8 cellular contexts compared by ENCODE assay signal in the genomic region with DNA sequence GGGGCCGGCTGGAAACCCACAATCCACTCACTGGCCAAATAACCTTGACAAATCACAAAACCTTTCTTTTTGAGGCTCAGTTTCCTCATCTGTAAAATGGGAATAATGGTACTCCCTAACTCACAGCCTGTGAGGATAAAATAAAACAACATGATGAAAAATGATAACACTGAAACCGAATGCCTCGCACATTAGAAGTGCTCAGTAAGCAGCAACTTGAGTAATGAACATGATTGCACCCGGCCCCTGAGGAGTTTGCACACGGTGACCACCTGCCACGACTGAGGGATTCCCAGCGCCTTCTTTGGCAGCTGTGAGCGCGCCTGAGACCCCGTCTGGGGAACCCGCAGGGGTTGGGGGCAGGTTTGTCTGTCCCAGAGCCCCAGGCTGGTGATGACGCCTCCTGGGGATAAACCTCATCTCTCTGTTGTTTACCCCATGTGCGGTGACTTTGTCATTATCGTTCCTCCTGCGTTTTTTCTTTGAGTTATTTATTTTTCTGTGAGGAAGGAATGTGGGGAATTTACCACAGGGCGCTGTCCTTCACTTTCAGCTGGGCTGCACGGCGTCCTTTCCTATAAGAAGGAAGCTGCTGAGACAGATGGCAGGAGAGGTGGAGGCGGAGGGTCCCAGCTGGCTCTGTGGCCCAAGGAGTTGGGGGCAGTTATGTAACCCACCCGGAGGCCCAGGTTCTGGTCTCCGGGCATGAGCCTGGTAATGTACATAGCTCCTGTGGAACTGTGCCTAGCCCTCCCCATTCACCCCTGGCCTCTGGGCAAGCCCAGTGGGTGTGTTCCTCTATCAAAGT. TPM values are rescaled to one million over a fixed set of nuclear protein-coding genes. Genes with fewer than 3 reads are reported as not detected.
DNase-seq lines count a peak whose midpoint lies in the region; ATAC-seq, FAIRE-seq and TF ChIP-seq lines count a peak whose summit lies in the region.

No MANE protein-coding gene starts in this region.

- H3K4me1 ChIP-seq in right atrium auricular region (peaks cover 0 to 92% of the 10 kb centered on the region in 2 donors), lung (ENCODE audit: control insufficient read depth in 2 of 2, insufficient read depth in 2 of 2, low read length in 2 of 2) (peaks cover 18 to 30% of the 10 kb centered on the region in 2 donors)
- no peaks in the 10 kb centered on the region for H3K4me1 ChIP-seq in effector memory CD4-positive, alpha-beta T cell (ENCODE audit: control insufficient read depth, insufficient read depth, low read length, poor library complexity, severe bottlenecking)

- H3K27me3 ChIP-seq in right atrium auricular region (no peaks in the 10 kb centered on the region), bronchial epithelial cell (ENCODE audit: control insufficient read depth, insufficient read depth, low read length) (no peaks in the 10 kb centered on the region), lung (ENCODE audit: control insufficient read depth, insufficient read depth) (no peaks in the 10 kb centered on the region)
- H3K27me3 ChIP-seq in effector memory CD4-positive, alpha-beta T cell (replicated peaks; ENCODE audit: control insufficient read depth, insufficient read depth, low read length, poor library complexity, severe bottlenecking): no peaks in the 10 kb centered on the region

- H3K4me1 Mint-ChIP-seq in activated T-helper 1 cell treated with anti-CD3 and anti-CD28 coated beads, Interleukin-12 subunit alpha, Interleukin-12 subunit beta, Interleukin-2, Interleukin-4 antibody, amounts not matched to agents 30 ng/mL and 10 ng/mL and 1 ng/mL, durations not matched to agents 14 hours and 24 hours and 36 hours (ENCODE audit: low read depth): no peaks in the 10 kb centered on the region

- peaks cover 14% of the 10 kb centered on the region for H3K27me3 Mint-ChIP-seq in activated T-helper 1 cell treated with anti-CD3 and anti-CD28 coated beads, Interleukin-12 subunit alpha, Interleukin-12 subunit beta, Interleukin-2, Interleukin-4 antibody, amounts not matched to agents 30 ng/mL and 10 ng/mL and 1 ng/mL, durations not matched to agents 14 hours and 24 hours and 36 hours (ENCODE audit: insufficient read depth)

- H3K9me3 ChIP-seq in right atrium auricular region: no peaks in the 10 kb centered on the region
- no peaks in the 10 kb centered on the region for H3K9me3 ChIP-seq in lung (ENCODE audit: control insufficient read depth in 2 of 2, insufficient read depth in 1 of 2, low read length in 1 of 2)
- no peaks in the 10 kb centered on the region for H3K9me3 ChIP-seq in effector memory CD4-positive, alpha-beta T cell (ENCODE audit: control insufficient read depth, low read length)

- no peak overlapping the region for H3K4me3 Mint-ChIP-seq in activated T-helper 1 cell treated with anti-CD3 and anti-CD28 coated beads, Interleukin-12 subunit alpha, Interleukin-12 subunit beta, Interleukin-2, Interleukin-4 antibody, amounts not matched to agents 30 ng/mL and 10 ng/mL and 1 ng/mL, durations not matched to agents 14 hours and 24 hours and 36 hours

- H3K27ac ChIP-seq in right atrium auricular region (peak overlapping the region; percentile 96), lung (ENCODE audit: low read depth in 1 of 2, low read length in 1 of 2) (peak overlapping the region; percentile 24 to 83)
- H3K27ac ChIP-seq in effector memory CD4-positive, alpha-beta T cell (ENCODE audit: insufficient read depth, low read length, poor library complexity, severe bottlenecking): no peak overlapping the region

- no peak for FAIRE-seq in bronchial epithelial cell (lab: Jason Lieb, UNC)

- ATAC-seq in left ventricle myocardium superior (no peak), lung (ENCODE audit: insufficient read depth, low FRiP score) (peak; percentile 7), HG02840 (IDR thresholded peaks at IDR 0.05; ENCODE audit: low FRiP score, unreplicated experiment) (no peak)

- H3K36me3 ChIP-seq in right atrium auricular region: peaks cover 13% of the 10 kb centered on the region
- no peaks in the 10 kb centered on the region for H3K36me3 ChIP-seq in bronchial epithelial cell (ENCODE audit: control insufficient read depth, insufficient read depth, low read length)
- H3K36me3 ChIP-seq in lung (ENCODE audit: control insufficient read depth in 2 of 2, insufficient read depth in 2 of 2, low read length in 2 of 2): no peaks in the 10 kb centered on the region
- no peaks in the 10 kb centered on the region for H3K36me3 ChIP-seq in effector memory CD4-positive, alpha-beta T cell (ENCODE audit: control insufficient read depth, insufficient read depth, low read length)

- no peak for DNase-seq in right atrium auricular region (ENCODE audit: low spot score)
- DNase-seq in left ventricle myocardium superior: no peak
- DNase-seq in bronchial epithelial cell (ENCODE audit: low read depth): peak; percentile 73
- DNase-seq in lung (ENCODE audit: low spot score): no peak
- DNase-seq in effector memory CD4-positive, alpha-beta T cell: no peak
- DNase-seq in activated T-helper 1 cell treated with anti-CD3 and anti-CD28 coated beads, Interleukin-12 subunit alpha, Interleukin-12 subunit beta, Interleukin-2, Interleukin-4 antibody, amounts not matched to agents 30 ng/mL and 10 ng/mL and 1 ng/mL, durations not matched to agents 14 hours and 24 hours and 36 hours (ENCODE audit: low spot score): no peak
- no peak for DNase-seq in putamen (ENCODE audit: low spot score)

- WGBS in lung, 2 donors: 36 to 43% methylated on average over 21 of the region's 21 CpGs

- no peak overlapping the region for H3K4me3 ChIP-seq in right atrium auricular region
- H3K4me3 ChIP-seq in bronchial epithelial cell (ENCODE audit: low read depth, low read length): no peak overlapping the region
- H3K4me3 ChIP-seq in lung: no peak overlapping the region
- no peak overlapping the region for H3K4me3 ChIP-seq in effector memory CD4-positive, alpha-beta T cell (ENCODE audit: insufficient read depth, low read depth, low read length, poor library complexity, severe bottlenecking)

- no peaks in the 10 kb centered on the region for H3K36me3 Mint-ChIP-seq in activated T-helper 1 cell treated with anti-CD3 and anti-CD28 coated beads, Interleukin-12 subunit alpha, Interleukin-12 subunit beta, Interleukin-2, Interleukin-4 antibody, amounts not matched to agents 30 ng/mL and 10 ng/mL and 1 ng/mL, durations not matched to agents 14 hours and 24 hours and 36 hours (ENCODE audit: low read depth)

- no peak overlapping the region for H3K27ac Mint-ChIP-seq in activated T-helper 1 cell treated with anti-CD3 and anti-CD28 coated beads, Interleukin-12 subunit alpha, Interleukin-12 subunit beta, Interleukin-2, Interleukin-4 antibody, amounts not matched to agents 30 ng/mL and 10 ng/mL and 1 ng/mL, durations not matched to agents 14 hours and 24 hours and 36 hours

- H3K9me3 Mint-ChIP-seq in activated T-helper 1 cell treated with anti-CD3 and anti-CD28 coated beads, Interleukin-12 subunit alpha, Interleukin-12 subunit beta, Interleukin-2, Interleukin-4 antibody, amounts not matched to agents 30 ng/mL and 10 ng/mL and 1 ng/mL, durations not matched to agents 14 hours and 24 hours and 36 hours: no peaks in the 10 kb centered on the region

- intact Hi-C loops in left ventricle myocardium superior (cut with micrococcal nuclease): no loop called here
- intact Hi-C loops in activated T-helper 1 cell treated with anti-CD3 and anti-CD28 coated beads, Interleukin-12 subunit alpha, Interleukin-12 subunit beta, Interleukin-2, Interleukin-4 antibody, amounts not matched to agents 30 ng/mL and 10 ng/mL and 1 ng/mL, durations not matched to agents 14 hours and 24 hours and 36 hours (cut with micrococcal nuclease): no loop called here

- TF ChIP-seq CTCF in right atrium auricular region (IDR thresholded peaks at IDR 0.05): no peak
- no peak for TF ChIP-seq CTCF in bronchial epithelial cell (IDR thresholded peaks at IDR 0.05; ENCODE audit: insufficient read depth, low read length, severe bottlenecking)
- TF ChIP-seq CTCF in lung (IDR thresholded peaks at IDR 0.05; ENCODE audit: control extremely low read depth, extremely low read depth): no peak

RNA-seq across cellular contexts. Expression of a gene that starts 3.0 kb away (rescaled TPM):
- total RNA-seq in right atrium auricular region: 100 to 1,000 TPM; 369 to 413 TPM
- 675 TPM for total RNA-seq in left ventricle myocardium superior
- total RNA-seq in bronchial epithelial cell: 1.3 and 2.2 TPM in 2 replicates
- 100 to 1,000 TPM in 1 of 2 donors, 10 to 100 TPM in 1; 10.3 to 111 TPM for total RNA-seq in lung
- polyA plus RNA-seq in lung: 10 to 100 TPM; 41.0 to 43.8 TPM
- not detected in 2 replicates for total RNA-seq in activated T-helper 1 cell treated with anti-CD3 and anti-CD28 coated beads, Interleukin-12 subunit alpha, Interleukin-12 subunit beta, Interleukin-2, Interleukin-4 antibody, amounts not matched to agents 30 ng/mL and 10 ng/mL and 1 ng/mL, durations not matched to agents 14 hours and 24 hours and 36 hours

RNA-seq across cellular contexts. Expression of a gene that starts 23.6 kb away (rescaled TPM):
- total RNA-seq in right atrium auricular region: 1 to 10 TPM; 2.0 to 3.5 TPM
- 3.2 TPM for total RNA-seq in left ventricle myocardium superior
- total RNA-seq in bronchial epithelial cell: not detected in 2 replicates
- 1 to 10 TPM in 1 of 2 donors, under 1 TPM in 1; 0.55 to 2.4 TPM for total RNA-seq in lung
- polyA plus RNA-seq in lung: under 1 TPM; 0.39 to 0.40 TPM
- 0.49 and 0.51 TPM in 2 replicates for total RNA-seq in activated T-helper 1 cell treated with anti-CD3 and anti-CD28 coated beads, Interleukin-12 subunit alpha, Interleukin-12 subunit beta, Interleukin-2, Interleukin-4 antibody, amounts not matched to agents 30 ng/mL and 10 ng/mL and 1 ng/mL, durations not matched to agents 14 hours and 24 hours and 36 hours
